In the genomic region with DNA sequence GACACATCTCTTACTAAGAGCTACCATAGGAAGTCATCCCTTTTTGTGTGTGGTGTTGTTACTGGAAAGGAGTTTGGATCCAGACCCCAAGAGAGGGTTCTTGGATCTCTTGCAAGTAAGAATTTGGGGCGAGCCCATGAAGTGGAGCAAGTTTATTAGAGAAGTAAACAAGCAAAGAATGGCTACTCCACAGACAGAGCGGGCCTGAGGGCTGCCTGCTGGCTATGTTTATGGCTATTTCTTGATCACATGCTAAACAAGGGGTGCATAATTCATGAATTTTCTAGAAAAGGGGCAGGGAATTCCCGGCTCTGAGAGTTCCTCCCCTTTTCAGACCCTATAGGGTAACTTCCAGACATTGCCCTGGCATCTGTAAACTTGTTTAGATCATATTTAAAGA, we compare ENCODE assay signal across 31 cellular contexts. TPM values are rescaled to one million over a fixed set of nuclear protein-coding genes. Genes with fewer than 3 reads are reported as not detected.
"Had no signal": no experiment of that assay in that cellular context is flagged by ENCODE, and none has a peak within 500 bp of the region (broad histone marks: within the 10 kb centered on the region; RNA-seq: fewer than 3 reads in every experiment).

No MANE protein-coding gene starts in this region.

- H3K9me3 Mint-ChIP-seq: activated B cell treated with CpG ODN at 0.5 μM for 24 hours; activated CD8-positive, alpha-beta T cell treated with anti-CD3 and anti-CD28 coated beads for 36 hours; activated naive CD4-positive, alpha-beta T cell treated with anti-CD3 and anti-CD28 coated beads for 36 hours; activated naive CD4-positive, alpha-beta T cell treated with anti-CD3 and anti-CD28 coated beads, Interleukin-2, amount 50 U/mL, for 24 hours; activated naive CD8-positive, alpha-beta T cell treated with anti-CD3 and anti-CD28 coated beads for 36 hours; activated naive CD8-positive, alpha-beta T cell treated with anti-CD3 and anti-CD28 coated beads, Interleukin-2, amount 50 U/mL, for 24 hours; activated T-cell treated with anti-CD3 and anti-CD28 coated beads, Interleukin-2, amount 50 U/mL, for 4 hours; activated T-helper 17 cell treated with anti-CD3 and anti-CD28 coated beads, Interleukin-2, amount 50 U/mL, for 72 hours; dendritic cell treated with granulocyte-macrophage colony-stimulating factor and Interleukin-4, amounts not matched to agents 40 ng/mL and 50 ng/mL, for 4 days; endodermal cell; T-helper 2 cell treated with Interferon-gamma antibody and Interleukin-4, amounts not matched to agents 5 μg/mL and 100 μg/mL, for 36 hours had no signal

- H3K27me3 ChIP-seq: adrenal gland, body of pancreas, dorsolateral prefrontal cortex had no signal

- DNase-seq: activated B cell treated with CpG ODN at 0.5 μM for 24 hours; activated CD4-positive, alpha-beta T cell treated with anti-CD3 and anti-CD28 coated beads for 48 hours; activated CD4-positive, alpha-beta T cell treated with anti-CD3 and anti-CD28 coated beads, Interleukin-2, amount 50 U/mL, for 1 hour; activated CD4-positive, alpha-beta T cell treated with anti-CD3 and anti-CD28 coated beads, Interleukin-2, amount 50 U/mL, for 48 hours; activated CD8-positive, alpha-beta memory T cell treated with anti-CD3 and anti-CD28 coated beads for 24 hours; activated CD8-positive, alpha-beta T cell treated with anti-CD3 and anti-CD28 coated beads for 36 hours; activated effector memory CD4-positive, alpha-beta T cell treated with Interleukin-2 at 50 U/mL for 16 hours; activated gamma-delta T cell treated with Interleukin-2 at 50 U/mL for 16 hours; activated naive CD4-positive, alpha-beta T cell treated with anti-CD3 and anti-CD28 coated beads for 36 hours; activated naive CD8-positive, alpha-beta T cell treated with anti-CD3 and anti-CD28 coated beads for 36 hours; activated naive CD8-positive, alpha-beta T cell treated with anti-CD3 and anti-CD28 coated beads, Interleukin-2, amount 50 U/mL, for 24 hours; activated T-cell treated with anti-CD3 and anti-CD28 coated beads, Interleukin-2, amount 50 U/mL, for 4 hours; adrenal gland; amygdala; body of pancreas; central memory CD4-positive, alpha-beta T cell; effector memory CD4-positive, alpha-beta T cell; endodermal cell; foreskin fibroblast; T-helper 1 cell; T-helper 17 cell; T1000; WERI-Rb-1 had no signal

- H3K4me1 ChIP-seq: adrenal gland, body of pancreas had no signal

- ATAC-seq: activated CD4-positive, CD25-positive, alpha-beta regulatory T cell treated with anti-CD3 and anti-CD28 coated beads, Interleukin-2, amount 50 U/mL, for 24 hours; activated CD8-positive, alpha-beta T cell treated with anti-CD3 and anti-CD28 coated beads for 36 hours; activated naive CD8-positive, alpha-beta T cell treated with anti-CD3 and anti-CD28 coated beads, Interleukin-2, amount 50 U/mL, for 24 hours; activated T-cell treated with anti-CD3 and anti-CD28 coated beads, Interleukin-2, amount 50 U/mL, for 4 hours; activated T-helper 17 cell treated with anti-CD3 and anti-CD28 coated beads, Interleukin-2, amount 50 U/mL, for 72 hours; body of pancreas; esophagus mucosa; T-helper 17 cell had no signal

- H3K4me3 Mint-ChIP-seq: activated B cell treated with CpG ODN at 0.5 μM for 24 hours; activated CD8-positive, alpha-beta T cell treated with anti-CD3 and anti-CD28 coated beads for 36 hours; activated naive CD4-positive, alpha-beta T cell treated with anti-CD3 and anti-CD28 coated beads for 36 hours; activated naive CD4-positive, alpha-beta T cell treated with anti-CD3 and anti-CD28 coated beads, Interleukin-2, amount 50 U/mL, for 24 hours; activated naive CD8-positive, alpha-beta T cell treated with anti-CD3 and anti-CD28 coated beads for 36 hours; activated naive CD8-positive, alpha-beta T cell treated with anti-CD3 and anti-CD28 coated beads, Interleukin-2, amount 50 U/mL, for 24 hours; activated T-cell treated with anti-CD3 and anti-CD28 coated beads, Interleukin-2, amount 50 U/mL, for 4 hours; activated T-helper 17 cell treated with anti-CD3 and anti-CD28 coated beads, Interleukin-2, amount 50 U/mL, for 72 hours; dendritic cell treated with granulocyte-macrophage colony-stimulating factor and Interleukin-4, amounts not matched to agents 40 ng/mL and 50 ng/mL, for 4 days; endodermal cell; T-helper 17 cell; T-helper 2 cell treated with Interferon-gamma antibody and Interleukin-4, amounts not matched to agents 5 μg/mL and 100 μg/mL, for 36 hours had no signal

- H3K9me3 ChIP-seq: adrenal gland, body of pancreas had no signal

- H3K27ac Mint-ChIP-seq: activated B cell treated with CpG ODN at 0.5 μM for 24 hours; activated CD8-positive, alpha-beta T cell treated with anti-CD3 and anti-CD28 coated beads for 36 hours; activated naive CD4-positive, alpha-beta T cell treated with anti-CD3 and anti-CD28 coated beads for 36 hours; activated naive CD4-positive, alpha-beta T cell treated with anti-CD3 and anti-CD28 coated beads, Interleukin-2, amount 50 U/mL, for 24 hours; activated naive CD8-positive, alpha-beta T cell treated with anti-CD3 and anti-CD28 coated beads for 36 hours; activated naive CD8-positive, alpha-beta T cell treated with anti-CD3 and anti-CD28 coated beads, Interleukin-2, amount 50 U/mL, for 24 hours; activated T-helper 17 cell treated with anti-CD3 and anti-CD28 coated beads, Interleukin-2, amount 50 U/mL, for 72 hours; dendritic cell treated with granulocyte-macrophage colony-stimulating factor and Interleukin-4, amounts not matched to agents 40 ng/mL and 50 ng/mL, for 4 days; endodermal cell; T-helper 17 cell; T-helper 2 cell treated with Interferon-gamma antibody and Interleukin-4, amounts not matched to agents 5 μg/mL and 100 μg/mL, for 36 hours had no signal

- H3K4me1 Mint-ChIP-seq: activated B cell treated with CpG ODN at 0.5 μM for 24 hours; activated naive CD4-positive, alpha-beta T cell treated with anti-CD3 and anti-CD28 coated beads, Interleukin-2, amount 50 U/mL, for 24 hours; activated naive CD8-positive, alpha-beta T cell treated with anti-CD3 and anti-CD28 coated beads, Interleukin-2, amount 50 U/mL, for 24 hours; activated T-helper 17 cell treated with anti-CD3 and anti-CD28 coated beads, Interleukin-2, amount 50 U/mL, for 72 hours; endodermal cell had no signal

- H3K4me3 ChIP-seq: adrenal gland, body of pancreas, coronary artery, dorsolateral prefrontal cortex had no signal

- H3K27ac ChIP-seq: adrenal gland, body of pancreas, coronary artery, dorsolateral prefrontal cortex, WERI-Rb-1 had no signal

- H3K36me3 ChIP-seq: adrenal gland, WERI-Rb-1 had no signal

- H3K36me3 Mint-ChIP-seq: activated naive CD4-positive, alpha-beta T cell treated with anti-CD3 and anti-CD28 coated beads, Interleukin-2, amount 50 U/mL, for 24 hours; activated naive CD8-positive, alpha-beta T cell treated with anti-CD3 and anti-CD28 coated beads for 36 hours had no signal

- H3K27me3 Mint-ChIP-seq: activated naive CD8-positive, alpha-beta T cell treated with anti-CD3 and anti-CD28 coated beads for 36 hours; activated naive CD8-positive, alpha-beta T cell treated with anti-CD3 and anti-CD28 coated beads, Interleukin-2, amount 50 U/mL, for 24 hours; dendritic cell treated with granulocyte-macrophage colony-stimulating factor and Interleukin-4, amounts not matched to agents 40 ng/mL and 50 ng/mL, for 4 days had no signal

RNA-seq across cellular contexts. Expression of a gene that starts 30.6 kb away (rescaled TPM):
- total RNA-seq: activated T-helper 17 cell treated with anti-CD3 and anti-CD28 coated beads, Interleukin-2, amount 50 U/mL, for 72 hours; T-helper 17 cell had no signal
